In genomic region chr2:128450211-128451015, GRCh38 we compare ENCODE assay signal across 18 cellular contexts.
A peak's percentile ranks its signal among the peaks of the same experiment; 100 is the strongest.
DNase-seq lines count a peak whose midpoint lies in the region; ATAC-seq and TF ChIP-seq lines count a peak whose summit lies in the region.
"Had no signal": no experiment of that assay in that cellular context is flagged by ENCODE, and none has a peak within 500 bp of the region (broad histone marks: within the 10 kb centered on the region; RNA-seq: fewer than 3 reads in every experiment).

No MANE protein-coding gene starts in this region.

- H3K36me3 Mint-ChIP-seq in progenitor cell of endocrine pancreas (ENCODE audit: insufficient read depth): no peaks in the 10 kb centered on the region
- H3K36me3 Mint-ChIP-seq: CD8-positive, alpha-beta T cell; immature natural killer cell had no signal

- ATAC-seq in RWPE2 (ENCODE audit: low read depth) (no peak), HG03097 (IDR thresholded peaks at IDR 0.05; ENCODE audit: low FRiP score, unreplicated experiment) (no peak)
- ATAC-seq: CD8-positive, alpha-beta T cell had no signal

- no peak for TF ChIP-seq CTCF in BE2C (IDR thresholded peaks at IDR 0.05; ENCODE audit: low read depth, low read length)
- TF ChIP-seq CTCF in RWPE2 (IDR thresholded peaks at IDR 0.05; ENCODE audit: poor library complexity, severe bottlenecking): no peak
- no peak for TF ChIP-seq CTCF in progenitor cell of endocrine pancreas (IDR thresholded peaks at IDR 0.05; ENCODE audit: unreplicated experiment)

- H3K27me3 ChIP-seq in BE2C (no peaks in the 10 kb centered on the region), RWPE2 (ENCODE audit: insufficient read depth, poor library complexity, severe bottlenecking) (no peaks in the 10 kb centered on the region)

- peaks cover 5% of the 10 kb centered on the region for H3K4me1 Mint-ChIP-seq in progenitor cell of endocrine pancreas (ENCODE audit: low read depth)
- H3K4me1 Mint-ChIP-seq: immature natural killer cell had no signal

- no peak overlapping the region for H3K4me3 Mint-ChIP-seq in progenitor cell of endocrine pancreas (ENCODE audit: low read depth)
- H3K4me3 Mint-ChIP-seq: CD8-positive, alpha-beta T cell; immature natural killer cell had no signal

- DNase-seq in BE2C (peak; percentile 65), RWPE2 (ENCODE audit: low spot score) (peak; percentile 45), ecto neural progenitor cell (ENCODE audit: low spot score) (peak; percentile 40), progenitor cell of endocrine pancreas (ENCODE audit: low spot score, unreplicated experiment) (peak; percentile 6), pons (ENCODE audit: low spot score) (no peak), NCI-H2081 (lab: John Stamatoyannopoulos, UW) (no peak)
- DNase-seq: activated CD4-positive, alpha-beta T cell treated with anti-CD3 and anti-CD28 coated beads for 48 hours; activated naive CD4-positive, alpha-beta T cell treated with anti-CD3 and anti-CD28 coated beads, Interleukin-2, amount 50 U/mL, for 16 hours; activated T-cell treated with anti-CD3 and anti-CD28 coated beads for 4 hours; immature natural killer cell; KBM-7; NCI-H187 treated with DMSO at 0.1 percent for 48 hours; NCI-H524 treated with DMSO at 0.1 percent for 48 hours; stimulated activated CD4-positive, alpha-beta T cell treated with anti-CD3 and anti-CD28 coated beads, Interleukin-4, amount 100 ng/mL, for 1 hour; T-helper 1 cell had no signal

- H3K36me3 ChIP-seq in BE2C (no peaks in the 10 kb centered on the region), RWPE2 (ENCODE audit: low read depth) (no peaks in the 10 kb centered on the region)

- H3K27ac Mint-ChIP-seq in progenitor cell of endocrine pancreas: peak overlapping the region; percentile 68
- H3K27ac Mint-ChIP-seq: CD8-positive, alpha-beta T cell; immature natural killer cell had no signal

- no peak overlapping the region for H3K27ac ChIP-seq in RWPE2 (ENCODE audit: poor library complexity, severe bottlenecking)
- H3K27ac ChIP-seq: parathyroid adenoma had no signal

- H3K9me3 Mint-ChIP-seq in progenitor cell of endocrine pancreas (ENCODE audit: low read depth): peaks cover 3% of the 10 kb centered on the region
- H3K9me3 Mint-ChIP-seq: CD8-positive, alpha-beta T cell had no signal

- H3K27me3 Mint-ChIP-seq in progenitor cell of endocrine pancreas: peaks cover 17% of the 10 kb centered on the region

- H3K9me3 ChIP-seq in BE2C: no peaks in the 10 kb centered on the region
- H3K9me3 ChIP-seq in RWPE2 (ENCODE audit: severe bottlenecking): no peaks in the 10 kb centered on the region

- H3K4me1 ChIP-seq in BE2C (peaks cover 19% of the 10 kb centered on the region), RWPE2 (ENCODE audit: insufficient read depth, poor library complexity, severe bottlenecking) (no peaks in the 10 kb centered on the region)
- H3K4me1 ChIP-seq: parathyroid adenoma had no signal

- no peak overlapping the region for H3K4me3 ChIP-seq in BE2C (ENCODE audit: low read depth, low read length)
- no peak overlapping the region for H3K4me3 ChIP-seq in RWPE2 (ENCODE audit: severe bottlenecking)

Comparison
In these comparisons a context has a peak if more than half of its experiments do, and no peak if none do; other contexts are left out.
1. DNase-seq: peak in BE2C (single experiment), RWPE2 (single experiment), ecto neural progenitor cell (single experiment) and progenitor cell of endocrine pancreas (single experiment); none in pons (single experiment) and NCI-H2081 (0 of 2).